In genomic region chr10:59655309-59655708, GRCh38 we compare ENCODE assay signal across 1 cellular context.
A peak's percentile ranks its signal among the peaks of the same experiment; 100 is the strongest.
TF ChIP-seq lines count a peak whose summit lies in the region.

No MANE protein-coding gene starts in this region.

TF ChIP-seq in SK-N-SH, 30 proteins besides CTCF, POLR2A, EP300 and RAD21 (continued from another document):
- TF ChIP-seq, protein P1, sequence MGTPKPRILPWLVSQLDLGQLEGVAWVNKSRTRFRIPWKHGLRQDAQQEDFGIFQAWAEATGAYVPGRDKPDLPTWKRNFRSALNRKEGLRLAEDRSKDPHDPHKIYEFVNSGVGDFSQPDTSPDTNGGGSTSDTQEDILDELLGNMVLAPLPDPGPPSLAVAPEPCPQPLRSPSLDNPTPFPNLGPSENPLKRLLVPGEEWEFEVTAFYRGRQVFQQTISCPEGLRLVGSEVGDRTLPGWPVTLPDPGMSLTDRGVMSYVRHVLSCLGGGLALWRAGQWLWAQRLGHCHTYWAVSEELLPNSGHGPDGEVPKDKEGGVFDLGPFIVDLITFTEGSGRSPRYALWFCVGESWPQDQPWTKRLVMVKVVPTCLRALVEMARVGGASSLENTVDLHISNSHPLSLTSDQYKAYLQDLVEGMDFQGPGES (IDR thresholded peaks at IDR 0.05; ENCODE audit: low read depth, low read length), result no peak
- peak; percentile 70 for TF ChIP-seq JUND (IDR thresholded peaks at IDR 0.05)
TF ChIP-seq in SK-N-SH: peak in this region for 2.
